ENCODE assay signal across 23 cellular contexts in the genomic region with DNA sequence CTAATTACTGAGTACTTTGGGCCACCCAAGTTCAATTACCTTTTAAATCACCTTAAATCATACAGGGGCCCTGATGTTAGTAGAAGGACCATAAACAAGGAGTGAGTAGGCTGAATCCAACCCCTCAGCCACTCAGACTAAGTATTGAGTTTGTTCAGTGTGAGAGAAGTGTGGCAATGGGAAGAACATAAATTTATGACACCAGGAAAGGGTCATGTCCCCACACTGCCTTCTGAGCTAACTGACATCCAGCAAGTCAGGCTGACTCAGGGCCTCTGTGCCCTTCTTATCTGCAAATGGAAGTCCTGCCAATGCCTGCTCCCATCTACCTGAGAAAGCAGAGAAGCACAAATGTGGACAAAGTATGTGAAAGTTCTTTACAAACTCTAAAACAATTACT. TPM values are rescaled to one million over a fixed set of nuclear protein-coding genes. Genes with fewer than 3 reads are reported as not detected.
DNase-seq lines count a peak whose midpoint lies in the region; ATAC-seq and TF ChIP-seq lines count a peak whose summit lies in the region.
"Had no signal": no experiment of that assay in that cellular context is flagged by ENCODE, and none has a peak within 500 bp of the region (broad histone marks: within the 10 kb centered on the region; RNA-seq: fewer than 3 reads in every experiment).

No MANE protein-coding gene starts in this region.

- no peak overlapping the region for H2AFZ ChIP-seq in PC-9

- H3F3A ChIP-seq in PC-9 (ENCODE audit: insufficient read depth, low read depth), result peaks cover 29% of the 10 kb centered on the region

- TF ChIP-seq EP300 in transverse colon (IDR thresholded peaks at IDR 0.05; ENCODE audit: low read depth), result no peak

- H3K4me3 ChIP-seq in PC-9, result no peak overlapping the region
- H3K4me3 ChIP-seq in left ventricle myocardium inferior, result no peak overlapping the region
- H3K4me3 ChIP-seq in transverse colon, result no peak overlapping the region
- H3K4me3 ChIP-seq: prostate gland had no signal

- in situ Hi-C loops in transverse colon (cut with MboI; ENCODE audit: low pct_ligation_motif_present in 1 of 4, low pct_unique_long_range_greater_than_20kb in 1 of 4, low sequenced_read_pairs in 3 of 4), result no loop called here

- TF ChIP-seq CTCF in PC-9 (conservative IDR thresholded peaks at IDR 0.05) (no peak), left ventricle myocardium inferior (IDR thresholded peaks at IDR 0.05; ENCODE audit: borderline replicate concordance) (no peak), transverse colon (IDR thresholded peaks at IDR 0.05) (no peak), GM20000 (IDR thresholded peaks at IDR 0.05; ENCODE audit: extremely low read depth, missing control alignments) (no peak)

- no peaks in the 10 kb centered on the region for H3K27me3 Mint-ChIP-seq in activated naive CD8-positive, alpha-beta T cell treated with anti-CD3 and anti-CD28 coated beads, Interleukin-2, amount 50 U/mL, for 24 hours
- H3K27me3 Mint-ChIP-seq in activated naive CD8-positive, alpha-beta T cell treated with anti-CD3 and anti-CD28 coated beads for 36 hours, result no peaks in the 10 kb centered on the region
- H3K27me3 Mint-ChIP-seq: activated T-cell treated with anti-CD3 and anti-CD28 coated beads, Interleukin-2, amount 50 U/mL, for 24 hours had no signal

- ATAC-seq in activated naive CD8-positive, alpha-beta T cell treated with anti-CD3 and anti-CD28 coated beads, Interleukin-2, amount 50 U/mL, for 24 hours, result no peak
- no peak for ATAC-seq in GM19035 (IDR thresholded peaks at IDR 0.05; ENCODE audit: unreplicated experiment)
- no peak for ATAC-seq in GM18511 (IDR thresholded peaks at IDR 0.05; ENCODE audit: unreplicated experiment)
- ATAC-seq: HCT116 had no signal

- peak overlapping the region; percentile 83 for H3K27ac ChIP-seq in PC-9
- H3K27ac ChIP-seq in left ventricle myocardium inferior (replicated peaks), result peak overlapping the region; percentile 73
- no peak overlapping the region for H3K27ac ChIP-seq in transverse colon
- H3K27ac ChIP-seq: prostate gland had no signal

- CTCF ChIA-PET in PC-9 (lab: Charles Lee), result no interaction called here

- H3K9me3 ChIP-seq in PC-9 (ENCODE audit: insufficient read depth, low read depth), result no peaks in the 10 kb centered on the region
- no peaks in the 10 kb centered on the region for H3K9me3 ChIP-seq in left ventricle myocardium inferior (replicated peaks)
- H3K9me3 ChIP-seq in transverse colon, result no peaks in the 10 kb centered on the region
- H3K9me3 ChIP-seq: BE2C, Caco-2, prostate gland had no signal

- H3K36me3 ChIP-seq in PC-9 (ENCODE audit: low read depth), result no peaks in the 10 kb centered on the region
- no peaks in the 10 kb centered on the region for H3K36me3 ChIP-seq in left ventricle myocardium inferior
- H3K36me3 ChIP-seq in transverse colon, result no peaks in the 10 kb centered on the region
- H3K36me3 ChIP-seq: BE2C, prostate gland had no signal

- no peaks in the 10 kb centered on the region for H3K9me2 ChIP-seq in PC-9 (ENCODE audit: insufficient read depth)

- POLR2A ChIA-PET in PC-9 (lab: Charles Lee; ENCODE audit: unreplicated experiment), result no interaction called here

- H3K36me3 Mint-ChIP-seq in activated naive CD8-positive, alpha-beta T cell treated with anti-CD3 and anti-CD28 coated beads, Interleukin-2, amount 50 U/mL, for 24 hours (ENCODE audit: low read depth), result peaks cover 8% of the 10 kb centered on the region
- no peaks in the 10 kb centered on the region for H3K36me3 Mint-ChIP-seq in activated naive CD8-positive, alpha-beta T cell treated with anti-CD3 and anti-CD28 coated beads for 36 hours

- DNase-seq in activated naive CD8-positive, alpha-beta T cell treated with anti-CD3 and anti-CD28 coated beads, Interleukin-2, amount 50 U/mL, for 24 hours, result no peak
- DNase-seq in activated naive CD8-positive, alpha-beta T cell treated with anti-CD3 and anti-CD28 coated beads for 36 hours, result no peak
- DNase-seq in PC-9, result peak in 1 of 2 experiments; percentile 60
- no peak for DNase-seq in left ventricle myocardium inferior
- peak; percentile 27 for DNase-seq in transverse colon
- no peak for DNase-seq in GM20000 (ENCODE audit: low spot score)
- DNase-seq: 8988T; activated CD4-positive, CD25-positive, alpha-beta regulatory T cell treated with anti-CD3 and anti-CD28 coated beads, Interleukin-2, amount 50 U/mL, for 72 hours; activated naive CD4-positive, alpha-beta T cell treated with anti-CD3 and anti-CD28 coated beads, Interleukin-2, amount 50 U/mL, for 16 hours; activated T-cell treated with anti-CD3 and anti-CD28 coated beads, Interleukin-2, amount 50 U/mL, for 24 hours; BE2C; Caco-2; effector CD4-positive, alpha-beta T cell; EL; midbrain; NCI-H1694 treated with DMSO at 0.1 percent for 48 hours; NCI-H748 treated with DMSO at 0.1 percent for 48 hours; stimulated activated CD4-positive, alpha-beta T cell treated with anti-CD3 and anti-CD28 coated beads, Interleukin-4, amount 100 ng/mL, for 4 hours; T1000 had no signal

- no peak overlapping the region for H3K4me3 Mint-ChIP-seq in activated naive CD8-positive, alpha-beta T cell treated with anti-CD3 and anti-CD28 coated beads, Interleukin-2, amount 50 U/mL, for 24 hours
- H3K4me3 Mint-ChIP-seq in activated naive CD8-positive, alpha-beta T cell treated with anti-CD3 and anti-CD28 coated beads for 36 hours, result no peak overlapping the region
- H3K4me3 Mint-ChIP-seq: activated T-cell treated with anti-CD3 and anti-CD28 coated beads, Interleukin-2, amount 50 U/mL, for 24 hours had no signal

- H3K4me1 ChIP-seq in PC-9 (replicated peaks; ENCODE audit: insufficient read depth) (peaks cover 45% of the 10 kb centered on the region), left ventricle myocardium inferior (peaks cover 72% of the 10 kb centered on the region), transverse colon (peaks cover 8 to 54% (median 22%) of the 10 kb centered on the region in 4 donors)

- H3K4me2 ChIP-seq in PC-9, result peak overlapping the region; percentile 69

- H3K27me3 ChIP-seq in PC-9 (ENCODE audit: insufficient read depth, low read depth), result no peaks in the 10 kb centered on the region
- no peaks in the 10 kb centered on the region for H3K27me3 ChIP-seq in left ventricle myocardium inferior (ENCODE audit: low read depth)
- no peaks in the 10 kb centered on the region for H3K27me3 ChIP-seq in transverse colon
- H3K27me3 ChIP-seq: BE2C had no signal

- peaks cover 52% of the 10 kb centered on the region for H3K4me1 Mint-ChIP-seq in activated naive CD8-positive, alpha-beta T cell treated with anti-CD3 and anti-CD28 coated beads, Interleukin-2, amount 50 U/mL, for 24 hours
- peaks cover 23% of the 10 kb centered on the region for H3K4me1 Mint-ChIP-seq in activated naive CD8-positive, alpha-beta T cell treated with anti-CD3 and anti-CD28 coated beads for 36 hours

- intact Hi-C loops in PC-9 (cut with micrococcal nuclease; ENCODE audit: unreplicated experiment), result loop anchor here (5.0 kb wide), 1 partner anchor 245 kb away; a partner anchor contains a TSS
- intact Hi-C loops in left ventricle myocardium inferior (cut with micrococcal nuclease), result no loop called here
- intact Hi-C loops in transverse colon (cut with DNase I; ENCODE audit: low total_unique reads), result no loop called here

- peak overlapping the region; percentile 81 for H3K27ac Mint-ChIP-seq in activated naive CD8-positive, alpha-beta T cell treated with anti-CD3 and anti-CD28 coated beads, Interleukin-2, amount 50 U/mL, for 24 hours
- H3K27ac Mint-ChIP-seq in activated naive CD8-positive, alpha-beta T cell treated with anti-CD3 and anti-CD28 coated beads for 36 hours, result no peak overlapping the region
- H3K27ac Mint-ChIP-seq: activated T-cell treated with anti-CD3 and anti-CD28 coated beads, Interleukin-2, amount 50 U/mL, for 24 hours had no signal

- H3K79me2 ChIP-seq in PC-9 (ENCODE audit: low read depth), result peaks cover 18% of the 10 kb centered on the region

- TF ChIP-seq POLR2A in transverse colon (IDR thresholded peaks at IDR 0.05), result no peak

- H4K20me1 ChIP-seq in PC-9 (ENCODE audit: insufficient read depth), result no peaks in the 10 kb centered on the region

- BruUV-seq in PC-9 (replicated peaks; lab: Mats Ljungman, UMichigan), result no TSS peak

- no peaks in the 10 kb centered on the region for H3K9me3 Mint-ChIP-seq in activated naive CD8-positive, alpha-beta T cell treated with anti-CD3 and anti-CD28 coated beads, Interleukin-2, amount 50 U/mL, for 24 hours
- H3K9me3 Mint-ChIP-seq in activated naive CD8-positive, alpha-beta T cell treated with anti-CD3 and anti-CD28 coated beads for 36 hours, result no peaks in the 10 kb centered on the region
- H3K9me3 Mint-ChIP-seq: activated T-cell treated with anti-CD3 and anti-CD28 coated beads, Interleukin-2, amount 50 U/mL, for 24 hours had no signal

RNA-seq across cellular contexts. Expression of a gene that starts 12.9 kb away (rescaled TPM):
- total RNA-seq in activated naive CD8-positive, alpha-beta T cell treated with anti-CD3 and anti-CD28 coated beads for 36 hours, result 1 to 10 TPM; 4.5 to 4.8 TPM
- 7.7 and 8.4 TPM in 2 replicates for total RNA-seq in PC-9 (2021)
- 12.9 TPM for total RNA-seq in left ventricle myocardium inferior
- total RNA-seq in transverse colon, result 10 to 100 TPM; 19.1 to 26.5 (median 24.0) TPM

Comparison
In these comparisons a context has a peak if more than half of its experiments do, and no peak if none do; other contexts are left out.
1. H3K27ac ChIP-seq: peak in PC-9 (single experiment) and left ventricle myocardium inferior (single experiment); none in transverse colon (0 of 4).